In the genomic region with DNA sequence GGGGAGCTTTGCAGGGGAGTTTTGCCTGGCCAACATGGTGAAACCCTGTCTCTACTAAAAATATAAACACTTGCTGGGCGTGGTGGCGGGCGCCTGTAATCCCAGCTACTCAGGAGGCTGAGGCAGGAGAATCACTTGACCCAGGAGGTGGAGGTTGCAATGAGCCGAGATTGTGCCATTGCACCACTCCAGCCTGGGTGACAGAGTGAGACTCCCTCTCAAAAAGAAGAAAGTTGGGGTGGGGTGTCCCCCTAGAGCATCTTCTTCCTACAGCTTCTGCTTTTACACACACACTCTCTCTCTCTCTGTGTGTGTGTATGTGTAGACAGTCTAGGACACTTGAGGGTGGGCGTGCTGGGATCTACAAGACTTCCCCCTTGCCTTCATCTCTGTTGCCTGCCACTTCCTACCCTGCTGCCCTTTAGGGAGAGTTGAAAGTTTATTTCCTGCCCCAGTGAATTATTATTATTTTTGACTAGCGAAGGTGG, we compare ENCODE assay signal across 1 cellular context.
TF ChIP-seq lines count a peak whose summit lies in the region.

No MANE protein-coding gene starts in this region.

TF ChIP-seq in K562, 482 proteins besides CTCF, POLR2A, EP300 and RAD21 (continued from another document):
- TF ChIP-seq CEBPG (CRISPR knock-in tag; IDR thresholded peaks at IDR 0.05), result peak; percentile 30; the same call in 1 of the 2 replicates
- peak in 1 of 2 experiments; percentile 22; a peak in 1 of 4 replicates for TF ChIP-seq CEBPG (tag; conservative IDR thresholded peaks at IDR 0.05 in 1 of 2, IDR thresholded peaks at IDR 0.05 in 1 of 2)
- no peak for TF ChIP-seq ZNF311 (CRISPR knock-in tag; IDR thresholded peaks at IDR 0.05)
- 0 out of 2 replicates have a peak, but pooled peaks have one; percentile 11 for TF ChIP-seq SPI1 (IDR thresholded peaks at IDR 0.05; ENCODE audit: borderline replicate concordance, low read depth, low read length)
- TF ChIP-seq MAZ (CRISPR knock-in tag; conservative IDR thresholded peaks at IDR 0.05 in 1 of 2, IDR thresholded peaks at IDR 0.05 in 1 of 2), result peak in 1 of 2 experiments; percentile 8; a peak in 1 of 4 replicates
- TF ChIP-seq ZNF785 (CRISPR knock-in tag; IDR thresholded peaks at IDR 0.05), result no peak
TF ChIP-seq in K562: peak in this region for 12.
